19 cellular contexts compared by ENCODE assay signal in the genomic region with DNA sequence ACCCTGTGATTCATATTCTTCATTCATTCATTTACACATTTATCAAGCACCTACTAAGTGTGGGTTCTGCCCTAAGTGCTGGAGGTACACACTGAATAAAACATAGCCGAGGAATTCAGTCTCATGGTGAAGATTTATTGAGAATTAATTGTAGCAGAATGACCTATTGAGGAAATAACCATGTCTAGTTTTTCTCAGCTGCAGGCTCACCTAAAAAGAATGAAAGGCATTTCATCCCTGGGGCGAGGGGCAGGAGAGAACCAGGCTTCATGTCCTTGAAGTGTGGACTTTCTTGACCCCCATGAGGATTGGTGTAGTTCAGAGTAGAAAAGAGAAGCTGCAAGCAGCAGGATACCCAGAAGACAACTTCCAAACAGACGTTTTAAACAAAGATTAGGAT.
DNase-seq lines count a peak whose midpoint lies in the region; ATAC-seq and TF ChIP-seq lines count a peak whose summit lies in the region.
"Had no signal": no experiment of that assay in that cellular context is flagged by ENCODE, and none has a peak within 500 bp of the region (broad histone marks: within the 10 kb centered on the region; RNA-seq: fewer than 3 reads in every experiment).

No MANE protein-coding gene starts in this region.

- H3K4me3 Mint-ChIP-seq in CD4-positive, alpha-beta T cell: no peak overlapping the region
- peak overlapping the region in 6 of 10 donors; percentile 8 to 65 (median 45) for H3K4me3 Mint-ChIP-seq in naive thymus-derived CD8-positive, alpha-beta T cell
- no peak overlapping the region for H3K4me3 Mint-ChIP-seq in progenitor cell of endocrine pancreas (ENCODE audit: low read depth)
- H3K4me3 Mint-ChIP-seq: activated B cell treated with CpG ODN at 0.5 μM for 24 hours; activated T-cell treated with anti-CD3 and anti-CD28 coated beads, Interleukin-2, amount 50 U/mL, for 72 hours; B cell had no signal

- H3K4me3 ChIP-seq in astrocyte of the spinal cord (ENCODE audit: low read depth, low read length) (no peak overlapping the region), MG63 (no peak overlapping the region)
- H3K4me3 ChIP-seq: esophagus squamous epithelium, K562, pancreas, transverse colon had no signal

- DNase-seq in CD4-positive, alpha-beta T cell: no peak
- DNase-seq in EH (ENCODE audit: low read depth) (peak; percentile 43), astrocyte of the spinal cord (ENCODE audit: low read depth, low spot score) (peak; percentile 47), progenitor cell of endocrine pancreas (ENCODE audit: low spot score, unreplicated experiment) (no peak), MG63 (no peak)
- no peak for DNase-seq in naive thymus-derived CD8-positive, alpha-beta T cell
- DNase-seq: activated B cell treated with CpG ODN at 0.5 μM for 24 hours; activated CD8-positive, alpha-beta memory T cell treated with anti-CD3 and anti-CD28 coated beads for 24 hours; DMS 273 treated with DMSO at 0.1 percent for 48 hours; esophagus squamous epithelium; NCI-H1694 treated with DMSO at 0.1 percent for 48 hours; NCI-H2227 treated with DMSO at 0.1 percent for 48 hours; pancreas; PC-3; transverse colon had no signal

- H3K27ac ChIP-seq in CD4-positive, alpha-beta T cell (ENCODE audit: low read depth, low read length): no peak overlapping the region
- H3K27ac ChIP-seq: esophagus squamous epithelium, pancreas, transverse colon had no signal

- in situ Hi-C loops in astrocyte of the spinal cord (cut with HindIII; ENCODE audit: low sequenced_read_pairs): no loop called here

- POLR2A ChIA-PET in CD4-positive, alpha-beta T cell (lab: Charles Lee): interaction anchor here (0.7 to 0.9 kb wide), 2 partner anchors 15 to 603 kb away, joined by 3 to 4 read pairs; no protein-coding TSS in a partner anchor
- POLR2A ChIA-PET in naive thymus-derived CD8-positive, alpha-beta T cell (lab: Charles Lee): interaction anchor here (1.3 to 1.9 kb wide), 2 partner anchors 14 to 17 kb away, joined by 6 to 8 read pairs; no protein-coding TSS in a partner anchor

- no peaks in the 10 kb centered on the region for H3K9me3 Mint-ChIP-seq in CD4-positive, alpha-beta T cell
- H3K9me3 Mint-ChIP-seq in naive thymus-derived CD8-positive, alpha-beta T cell: peaks cover 0 to 13% (median 7%) of the 10 kb centered on the region in 9 donors
- H3K9me3 Mint-ChIP-seq in progenitor cell of endocrine pancreas (ENCODE audit: low read depth): no peaks in the 10 kb centered on the region
- H3K9me3 Mint-ChIP-seq: activated B cell treated with CpG ODN at 0.5 μM for 24 hours; activated T-cell treated with anti-CD3 and anti-CD28 coated beads, Interleukin-2, amount 50 U/mL, for 72 hours had no signal

- H3K9me3 ChIP-seq in CD4-positive, alpha-beta T cell (ENCODE audit: control insufficient read depth, low read length): peaks cover 6% of the 10 kb centered on the region
- H3K9me3 ChIP-seq in MG63: no peaks in the 10 kb centered on the region
- H3K9me3 ChIP-seq: esophagus squamous epithelium, pancreas, transverse colon had no signal

- intact Hi-C loops in CD4-positive, alpha-beta T cell (cut with DNase I, micrococcal nuclease): no loop called here

- TF ChIP-seq CTCF in CD4-positive, alpha-beta T cell (IDR thresholded peaks at IDR 0.05): no peak
- TF ChIP-seq CTCF in astrocyte of the spinal cord (IDR thresholded peaks at IDR 0.05; ENCODE audit: low read depth, low read length): no peak
- no peak for TF ChIP-seq CTCF in progenitor cell of endocrine pancreas (IDR thresholded peaks at IDR 0.05; ENCODE audit: unreplicated experiment)

- peaks cover 96% of the 10 kb centered on the region for H3K27me3 Mint-ChIP-seq in CD4-positive, alpha-beta T cell
- peaks cover 62 to 95% (median 69%) of the 10 kb centered on the region in 5 donors for H3K27me3 Mint-ChIP-seq in naive thymus-derived CD8-positive, alpha-beta T cell
- H3K27me3 Mint-ChIP-seq in progenitor cell of endocrine pancreas: peaks cover 3% of the 10 kb centered on the region

- CTCF ChIA-PET in CD4-positive, alpha-beta T cell (lab: Charles Lee): no interaction called here

- H3K4me1 Mint-ChIP-seq in CD4-positive, alpha-beta T cell (ENCODE audit: low read depth): peaks cover 15% of the 10 kb centered on the region
- H3K4me1 Mint-ChIP-seq in naive thymus-derived CD8-positive, alpha-beta T cell: peaks cover 21 to 34% (median 22%) of the 10 kb centered on the region in 4 donors
- peaks cover 15% of the 10 kb centered on the region for H3K4me1 Mint-ChIP-seq in progenitor cell of endocrine pancreas (ENCODE audit: low read depth)

- ATAC-seq in CD4-positive, alpha-beta T cell (ENCODE audit: poor library complexity): peak; percentile 14
- no peak for ATAC-seq in naive thymus-derived CD8-positive, alpha-beta T cell
- ATAC-seq in HG03354 (IDR thresholded peaks at IDR 0.05; ENCODE audit: poor library complexity, severe bottlenecking, unreplicated experiment): no peak
- ATAC-seq: K562, pancreas, PC-3 had no signal

- no peak overlapping the region for H3K27ac Mint-ChIP-seq in CD4-positive, alpha-beta T cell
- H3K27ac Mint-ChIP-seq in naive thymus-derived CD8-positive, alpha-beta T cell: peak overlapping the region in 2 of 10 donors; percentile 41
- H3K27ac Mint-ChIP-seq in progenitor cell of endocrine pancreas: no peak overlapping the region
- H3K27ac Mint-ChIP-seq: activated B cell treated with CpG ODN at 0.5 μM for 24 hours; activated T-cell treated with anti-CD3 and anti-CD28 coated beads, Interleukin-2, amount 50 U/mL, for 72 hours; B cell had no signal

- H3K36me3 ChIP-seq in MG63: no peaks in the 10 kb centered on the region
- H3K36me3 ChIP-seq: esophagus squamous epithelium, pancreas, transverse colon had no signal

- no peaks in the 10 kb centered on the region for H3K36me3 Mint-ChIP-seq in CD4-positive, alpha-beta T cell (ENCODE audit: low read depth)
- peaks cover 0 to 8% (median 5%) of the 10 kb centered on the region in 3 donors for H3K36me3 Mint-ChIP-seq in naive thymus-derived CD8-positive, alpha-beta T cell
- no peaks in the 10 kb centered on the region for H3K36me3 Mint-ChIP-seq in progenitor cell of endocrine pancreas (ENCODE audit: insufficient read depth)

- peaks cover 81% of the 10 kb centered on the region for H3K27me3 ChIP-seq in CD4-positive, alpha-beta T cell (ENCODE audit: control insufficient read depth, insufficient read depth, low read length)
- no peaks in the 10 kb centered on the region for H3K27me3 ChIP-seq in MG63
- H3K27me3 ChIP-seq: esophagus squamous epithelium, pancreas, transverse colon had no signal

Comparison
In these comparisons a context has a peak if more than half of its experiments do, and no peak if none do; other contexts are left out.
1. DNase-seq: peak in EH (single experiment) and astrocyte of the spinal cord (single experiment); none in CD4-positive, alpha-beta T cell (0 of 10), naive thymus-derived CD8-positive, alpha-beta T cell (0 of 10), progenitor cell of endocrine pancreas (single experiment) and MG63 (single experiment).
2. H3K4me3 Mint-ChIP-seq: peak in naive thymus-derived CD8-positive, alpha-beta T cell (6 of 10); none in CD4-positive, alpha-beta T cell (single experiment) and progenitor cell of endocrine pancreas (single experiment).